Comparison of ENCODE assay signal across 29 cellular contexts in genomic region chrX:40852573-40852972, GRCh38.
DNase-seq lines count a peak whose midpoint lies in the region; ATAC-seq lines count a peak whose summit lies in the region.
"Had no signal": no experiment of that assay in that cellular context is flagged by ENCODE, and none has a peak within 500 bp of the region (broad histone marks: within the 10 kb centered on the region; RNA-seq: fewer than 3 reads in every experiment).

No MANE protein-coding gene starts in this region.

- no peaks in the 10 kb centered on the region for H3K9me3 ChIP-seq in HAP-1
- H3K9me3 ChIP-seq in NT2/D1 (ENCODE audit: insufficient read depth, low read length): peaks cover 21% of the 10 kb centered on the region; the same call in 1 of the 2 replicates
- no peaks in the 10 kb centered on the region for H3K9me3 ChIP-seq in iPS-18a (ENCODE audit: control insufficient read depth, low read depth, low read length)
- H3K9me3 ChIP-seq: SJSA1 had no signal

- H3K4me3 Mint-ChIP-seq in T-helper 2 cell treated with Interferon-gamma antibody and Interleukin-4, amounts not matched to agents 5 μg/mL and 100 μg/mL, for 36 hours: no peak overlapping the region
- H3K4me3 Mint-ChIP-seq: CD4-positive, alpha-beta memory T cell had no signal

- no peaks in the 10 kb centered on the region for H3K9me3 Mint-ChIP-seq in T-helper 2 cell treated with Interferon-gamma antibody and Interleukin-4, amounts not matched to agents 5 μg/mL and 100 μg/mL, for 36 hours

- H3K4me1 ChIP-seq in HAP-1: peaks cover 80% of the 10 kb centered on the region
- peaks cover 5% of the 10 kb centered on the region for H3K4me1 ChIP-seq in NT2/D1 (ENCODE audit: insufficient read depth, insufficient read length)
- peaks cover 34% of the 10 kb centered on the region for H3K4me1 ChIP-seq in iPS-18a (ENCODE audit: control insufficient read depth, low read depth, low read length)

- H3K9ac ChIP-seq in NT2/D1 (ENCODE audit: insufficient read length, low read depth) (peak overlapping the region; percentile 0), iPS-18a (ENCODE audit: low read length) (peak overlapping the region; percentile 41)

- no peaks in the 10 kb centered on the region for H3K27me3 Mint-ChIP-seq in T-helper 2 cell treated with Interferon-gamma antibody and Interleukin-4, amounts not matched to agents 5 μg/mL and 100 μg/mL, for 36 hours (ENCODE audit: low read depth)

- no peaks in the 10 kb centered on the region for H3K4me1 Mint-ChIP-seq in T-helper 2 cell treated with Interferon-gamma antibody and Interleukin-4, amounts not matched to agents 5 μg/mL and 100 μg/mL, for 36 hours (ENCODE audit: low read depth)
- H3K4me1 Mint-ChIP-seq: CD4-positive, alpha-beta memory T cell had no signal

- H3K27ac Mint-ChIP-seq in T-helper 2 cell treated with Interferon-gamma antibody and Interleukin-4, amounts not matched to agents 5 μg/mL and 100 μg/mL, for 36 hours: no peak overlapping the region
- H3K27ac Mint-ChIP-seq: CD4-positive, alpha-beta memory T cell had no signal

- H3K36me3 Mint-ChIP-seq in T-helper 2 cell treated with Interferon-gamma antibody and Interleukin-4, amounts not matched to agents 5 μg/mL and 100 μg/mL, for 36 hours (ENCODE audit: low read depth): no peaks in the 10 kb centered on the region
- H3K36me3 Mint-ChIP-seq: CD4-positive, alpha-beta memory T cell had no signal

- H3K36me3 ChIP-seq in HAP-1 (replicated peaks) (no peaks in the 10 kb centered on the region), NT2/D1 (ENCODE audit: insufficient read depth, insufficient read length, low read length) (no peaks in the 10 kb centered on the region), iPS-18a (ENCODE audit: control insufficient read depth, low read depth, low read length) (no peaks in the 10 kb centered on the region)
- H3K36me3 ChIP-seq: SJSA1 had no signal

- peak overlapping the region; percentile 82 for H3K27ac ChIP-seq in iPS-18a (ENCODE audit: low read length)
- H3K27ac ChIP-seq: HL-60, PC-9, SJSA1 had no signal

- DNase-seq in HAP-1 (ENCODE audit: low spot score in 2 of 2) (peak; percentile 78 to 94), NT2/D1 (ENCODE audit: low read depth, low spot score) (peak; percentile 57)
- no peak for DNase-seq in activated naive CD4-positive, alpha-beta T cell treated with anti-CD3 and anti-CD28 coated beads, Interleukin-2, amount 50 U/mL, for 16 hours
- no peak for DNase-seq in T-helper 2 cell treated with Interferon-gamma antibody and Interleukin-4, amounts not matched to agents 5 μg/mL and 100 μg/mL, for 36 hours (ENCODE audit: low spot score)
- DNase-seq: C1 segment of cervical spinal cord; CD4-positive, alpha-beta memory T cell; COR-L47; DMS53; GDM1; Kasumi-1; NCI-H1092 treated with DMSO at 0.1 percent for 48 hours; NCI-H1436; NCI-H187; NCI-H2081 treated with DMSO at 0.1 percent for 48 hours; NCI-H2171; NCI-H226; NCI-H510A; NCI-H748 treated with DMSO at 0.1 percent for 48 hours; NK-92 treated with Interleukin-12 subunit alpha and Interleukin-12 subunit beta, amount 100 ng/mL, for 24 hours; PC-9; Right ventricle myocardium superior; RPMI8226 had no signal

- in situ Hi-C loops in HAP-1 (cut with MboI; ENCODE audit: low sequenced_read_pairs): no loop called here

- H3K4me3 ChIP-seq in HAP-1: no peak overlapping the region
- H3K4me3 ChIP-seq in NT2/D1 (ENCODE audit: insufficient read length, low read depth): no peak overlapping the region
- H3K4me3 ChIP-seq in iPS-18a (ENCODE audit: low read length): peak overlapping the region; percentile 29
- H3K4me3 ChIP-seq: GM12878, K562, PC-9, SJSA1 had no signal

- no peaks in the 10 kb centered on the region for H3K27me3 ChIP-seq in HAP-1 (ENCODE audit: low read depth)
- H3K27me3 ChIP-seq in NT2/D1 (ENCODE audit: insufficient read depth, insufficient read length): no peaks in the 10 kb centered on the region
- H3K27me3 ChIP-seq in iPS-18a (ENCODE audit: control insufficient read depth, insufficient read depth, low read length): no peaks in the 10 kb centered on the region
- H3K27me3 ChIP-seq: SJSA1 had no signal

- ATAC-seq in GM18870 (IDR thresholded peaks at IDR 0.05; ENCODE audit: unreplicated experiment): no peak
- no peak for ATAC-seq in HG03439 (IDR thresholded peaks at IDR 0.05; ENCODE audit: unreplicated experiment)
- ATAC-seq: K562 had no signal

Comparison
In these comparisons a context has a peak if more than half of its experiments do, and no peak if none do; other contexts are left out.
1. DNase-seq: peak in HAP-1 (2 of 2) and NT2/D1 (single experiment); none in activated naive CD4-positive, alpha-beta T cell treated with anti-CD3 and anti-CD28 coated beads, Interleukin-2, amount 50 U/mL, for 16 hours (single experiment) and T-helper 2 cell treated with Interferon-gamma antibody and Interleukin-4, amounts not matched to agents 5 μg/mL and 100 μg/mL, for 36 hours (single experiment).